Comparison of ENCODE assay signal across 22 cellular contexts in the genomic region with DNA sequence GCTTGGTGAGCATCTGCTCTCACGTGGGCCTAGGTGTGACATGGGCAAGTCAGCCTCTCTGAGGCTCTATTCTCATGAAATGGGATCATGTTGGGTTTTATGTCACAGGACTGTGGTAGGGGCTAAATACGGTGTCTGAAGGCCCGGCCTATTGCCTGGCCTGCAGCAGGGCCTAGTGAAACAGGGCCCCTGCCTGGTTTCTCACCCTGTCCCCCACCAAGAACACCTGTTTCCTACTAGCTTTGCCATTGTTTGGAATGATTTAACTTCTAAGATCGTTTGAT.
"Had no signal": no experiment of that assay in that cellular context is flagged by ENCODE, and none has a peak within 500 bp of the region (broad histone marks: within the 10 kb centered on the region; RNA-seq: fewer than 3 reads in every experiment).

No MANE protein-coding gene starts in this region.

- H3K9me3 ChIP-seq: esophagus squamous epithelium, left ventricle myocardium inferior, lower lobe of right lung, prostate gland, stomach, thoracic aorta, transverse colon had no signal

- H3K27me3 Mint-ChIP-seq: effector memory CD8-positive, alpha-beta T cell; naive thymus-derived CD4-positive, alpha-beta T cell had no signal

- H3K4me1 Mint-ChIP-seq: nephron progenitor cell had no signal

- H3K4me1 ChIP-seq: parathyroid adenoma had no signal

- H3K27ac Mint-ChIP-seq: nephron progenitor cell had no signal

- H3K27me3 ChIP-seq: esophagus squamous epithelium, stomach, transverse colon had no signal

- FAIRE-seq: kidney had no signal

- H3K9me3 Mint-ChIP-seq: effector memory CD8-positive, alpha-beta T cell; naive thymus-derived CD4-positive, alpha-beta T cell; nephron progenitor cell had no signal

- H3K4me3 Mint-ChIP-seq: effector memory CD8-positive, alpha-beta T cell; naive thymus-derived CD4-positive, alpha-beta T cell; nephron progenitor cell had no signal

- H3K27ac ChIP-seq: esophagus squamous epithelium, left ventricle myocardium inferior, lower lobe of right lung, parathyroid adenoma, prostate gland, stomach, thoracic aorta, transverse colon had no signal

- H3K9ac ChIP-seq: parathyroid adenoma had no signal

- DNase-seq: effector memory CD8-positive, alpha-beta T cell; esophagus squamous epithelium; foreskin fibroblast; kidney; left cardiac atrium; left ventricle myocardium inferior; lower lobe of right lung; mesenchymal stem cell; naive thymus-derived CD4-positive, alpha-beta T cell; nephron progenitor cell; retina; stimulated activated CD4-positive, alpha-beta T cell treated with anti-CD3 and anti-CD28 coated beads, Interleukin-2, amount 100 ng/mL, for 24 hours; stimulated activated CD4-positive, alpha-beta T cell treated with anti-CD3 and anti-CD28 coated beads, Interleukin-4, amount 100 ng/mL, for 4 hours; stimulated activated naive CD4-positive, alpha-beta T cell; stomach; substantia nigra; transverse colon had no signal

- ATAC-seq: effector memory CD8-positive, alpha-beta T cell; left cardiac atrium; lower lobe of right lung; naive thymus-derived CD4-positive, alpha-beta T cell; sciatic nerve had no signal

- H3K4me3 ChIP-seq: esophagus squamous epithelium, left ventricle myocardium inferior, lower lobe of right lung, prostate gland, skin epidermis, stomach, thoracic aorta, transverse colon had no signal

- H2AFZ ChIP-seq: parathyroid adenoma had no signal
